ENCODE assay signal across 21 cellular contexts in the genomic region with DNA sequence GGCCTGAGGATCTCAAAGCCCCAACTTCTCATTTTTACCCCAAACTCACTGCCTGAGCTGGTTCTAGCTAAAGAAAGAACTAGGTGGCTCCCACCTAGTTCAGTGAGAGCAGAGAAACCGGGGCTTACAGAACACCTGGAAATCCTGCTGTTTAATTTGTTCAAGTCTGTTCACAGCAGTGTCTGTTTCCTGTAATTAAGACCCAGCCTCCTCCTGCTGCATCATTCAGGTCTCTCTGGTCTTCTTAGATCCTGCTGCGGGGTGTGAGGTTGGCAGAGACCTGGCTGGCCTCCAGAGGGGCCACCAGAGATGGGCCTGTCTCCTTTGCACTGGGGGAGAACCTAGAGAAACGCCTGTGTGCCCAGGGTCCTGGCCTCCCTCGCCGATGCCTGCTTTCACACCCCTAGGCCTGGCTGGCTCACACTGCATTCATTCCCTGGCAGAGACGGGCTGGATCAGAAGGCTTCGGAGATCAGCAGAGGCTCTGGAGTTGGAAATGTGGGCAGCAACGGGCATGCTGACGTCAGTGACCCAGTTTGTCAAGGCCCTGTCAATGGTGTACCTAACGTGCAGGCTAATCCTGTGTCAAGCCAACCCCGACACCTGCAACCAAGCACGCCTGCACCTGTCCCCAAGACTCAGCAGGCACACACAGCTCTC. TPM values are rescaled to one million over a fixed set of nuclear protein-coding genes. Genes with fewer than 3 reads are reported as not detected.
DNase-seq lines count a peak whose midpoint lies in the region; FAIRE-seq and TF ChIP-seq lines count a peak whose summit lies in the region.
"Had no signal": no experiment of that assay in that cellular context is flagged by ENCODE, and none has a peak within 500 bp of the region (broad histone marks: within the 10 kb centered on the region; RNA-seq: fewer than 3 reads in every experiment).

No MANE protein-coding gene starts in this region.

- no peaks in the 10 kb centered on the region for H3K4me1 ChIP-seq in small intestine (ENCODE audit: control insufficient read depth in 2 of 2, insufficient read depth in 1 of 2, low read depth in 1 of 2, low read length in 1 of 2)
- peaks cover 4% of the 10 kb centered on the region for H3K4me1 ChIP-seq in mesenchymal stem cell (ENCODE audit: control insufficient read depth, insufficient read depth, low read depth, low read length)
- H3K4me1 ChIP-seq: parathyroid adenoma had no signal

- no peak overlapping the region for H3K14ac ChIP-seq in mesenchymal stem cell (ENCODE audit: low read length in 2 of 2)

- H3K18ac ChIP-seq in mesenchymal stem cell (ENCODE audit: low read depth in 1 of 2, low read length in 2 of 2) = no peak overlapping the region

- no peak overlapping the region for H3K23ac ChIP-seq in mesenchymal stem cell (ENCODE audit: low read length in 2 of 2)

- H3K9me3 ChIP-seq in small intestine (ENCODE audit: control insufficient read depth, low read depth) (no peaks in the 10 kb centered on the region), mesenchymal stem cell (ENCODE audit: control insufficient read depth, low read length) (no peaks in the 10 kb centered on the region)
- H3K9me3 ChIP-seq: gastroesophageal sphincter had no signal

- no peak overlapping the region for H2BK15ac ChIP-seq in mesenchymal stem cell (ENCODE audit: low read depth, poor library complexity, severe bottlenecking)

- no peak overlapping the region for H4K91ac ChIP-seq in mesenchymal stem cell (ENCODE audit: low read length)

- no peak overlapping the region for H3K4me2 ChIP-seq in mesenchymal stem cell (ENCODE audit: low read length, poor library complexity, severe bottlenecking)

- H3K79me1 ChIP-seq in mesenchymal stem cell (replicated peaks; ENCODE audit: low read length, poor library complexity, severe bottlenecking) = no peaks in the 10 kb centered on the region

- peaks cover 51% of the 10 kb centered on the region for H3K36me3 Mint-ChIP-seq in nephron progenitor cell (ENCODE audit: low read depth)

- H3K4ac ChIP-seq in mesenchymal stem cell (ENCODE audit: low read depth in 1 of 2, low read length in 2 of 2) = no peak overlapping the region

- no peak overlapping the region for H2BK5ac ChIP-seq in mesenchymal stem cell (ENCODE audit: low read depth, low read length, poor library complexity, severe bottlenecking)

- no peak for FAIRE-seq in small intestine (lab: Jason Lieb, UNC)
- FAIRE-seq: K562 had no signal

- no peak overlapping the region for H3K4me3 Mint-ChIP-seq in nephron progenitor cell
- H3K4me3 Mint-ChIP-seq: HFFc6; T-helper 2 cell treated with Interferon-gamma antibody and Interleukin-4, amounts not matched to agents 5 μg/mL and 100 μg/mL, for 36 hours had no signal

- H2AFZ ChIP-seq in mesenchymal stem cell (ENCODE audit: low read depth, low read length) = no peak overlapping the region
- H2AFZ ChIP-seq: parathyroid adenoma had no signal

- peaks cover 28% of the 10 kb centered on the region for H3K4me1 Mint-ChIP-seq in nephron progenitor cell

- H2AK5ac ChIP-seq in mesenchymal stem cell (ENCODE audit: low read length, severe bottlenecking) = no peak overlapping the region

- H3K27ac Mint-ChIP-seq in nephron progenitor cell = peak overlapping the region; percentile 25
- H3K27ac Mint-ChIP-seq: HFFc6; T-helper 2 cell treated with Interferon-gamma antibody and Interleukin-4, amounts not matched to agents 5 μg/mL and 100 μg/mL, for 36 hours had no signal

- 63 to 76% (median 69%) methylated on average over 12 of the region's 12 CpGs for WGBS in small intestine, 3 donors
- WGBS in mesenchymal stem cell = 78% methylated on average over 11 of the region's 12 CpGs

- H2BK120ac ChIP-seq in mesenchymal stem cell (ENCODE audit: low read depth, low read length) = no peak overlapping the region

- H3K9ac ChIP-seq in mesenchymal stem cell (ENCODE audit: low read length) = no peak overlapping the region
- H3K9ac ChIP-seq: parathyroid adenoma had no signal

- no peak overlapping the region for H2BK12ac ChIP-seq in mesenchymal stem cell (ENCODE audit: low read length in 2 of 2)

- no peaks in the 10 kb centered on the region for H3K9me3 Mint-ChIP-seq in nephron progenitor cell
- H3K9me3 Mint-ChIP-seq: HFFc6; T-helper 2 cell treated with Interferon-gamma antibody and Interleukin-4, amounts not matched to agents 5 μg/mL and 100 μg/mL, for 36 hours had no signal

- H3K4me3 ChIP-seq in small intestine (ENCODE audit: low read depth in 1 of 2, low read length in 2 of 2) (no peak overlapping the region), mesenchymal stem cell (ENCODE audit: insufficient read depth in 1 of 2, low read depth in 1 of 2, low read length in 2 of 2) (no peak overlapping the region)
- H3K4me3 ChIP-seq: gastroesophageal sphincter, K562, skin epidermis had no signal

- peaks cover 3 to 4% of the 10 kb centered on the region in 2 donors for H3K27me3 ChIP-seq in small intestine (ENCODE audit: control insufficient read depth in 2 of 2, insufficient read depth in 2 of 2, low read length in 2 of 2)
- H3K27me3 ChIP-seq in mesenchymal stem cell (ENCODE audit: control insufficient read depth in 1 of 2, insufficient read depth in 1 of 2, low read length in 2 of 2) = peaks cover 64 to 91% of the 10 kb centered on the region in 2 experiments

- H3K27me3 Mint-ChIP-seq in nephron progenitor cell (ENCODE audit: low read depth, poor library complexity) = peaks cover 37% of the 10 kb centered on the region

- TF ChIP-seq CTCF in nephron progenitor cell (IDR thresholded peaks at IDR 0.05) = no peak

- no peaks in the 10 kb centered on the region for H3K36me3 ChIP-seq in small intestine (ENCODE audit: control insufficient read depth in 2 of 2, insufficient read depth in 2 of 2, low read length in 2 of 2)
- H3K36me3 ChIP-seq in mesenchymal stem cell (ENCODE audit: control insufficient read depth in 1 of 2, insufficient read depth in 2 of 2, low read depth in 1 of 2, low read length in 2 of 2) = no peaks in the 10 kb centered on the region
- H3K36me3 ChIP-seq: gastroesophageal sphincter had no signal

- DNase-seq in DMS153 (lab: John Stamatoyannopoulos, UW) (peak; percentile 1), DMS153 treated with DMSO at 0.1 percent for 48 hours (lab: John Stamatoyannopoulos, UW; ENCODE audit: unreplicated experiment) (no peak), NCI-H1417 treated with DMSO at 0.1 percent for 48 hours (lab: John Stamatoyannopoulos, UW) (peak; percentile 61), NCI-H774 (lab: John Stamatoyannopoulos, UW) (peak; percentile 74), nephron progenitor cell (no peak), small intestine (no peak), mesenchymal stem cell (no peak), T-helper 2 cell (no peak)
- DNase-seq: activated CD4-positive, alpha-beta T cell treated with anti-CD3 and anti-CD28 coated beads for 1 hour; aorta; HFFc6; left ventricle myocardium superior; NCI-H1694 treated with DMSO at 0.1 percent for 48 hours; Right ventricle myocardium superior had no signal

- no peak overlapping the region for H3K27ac ChIP-seq in small intestine (ENCODE audit: low read depth in 1 of 2, low read length in 1 of 2)
- H3K27ac ChIP-seq in mesenchymal stem cell (ENCODE audit: low read length, poor library complexity, severe bottlenecking) = no peak overlapping the region
- H3K27ac ChIP-seq: 22Rv1, gastroesophageal sphincter, parathyroid adenoma had no signal

- H4K8ac ChIP-seq in mesenchymal stem cell (ENCODE audit: low read length) = no peak overlapping the region

RNA-seq across cellular contexts. Expression of a gene that starts 5.0 kb away (rescaled TPM):
- 1 to 10 TPM in 1 of 3 donors, not detected in 2; 7.3 TPM for polyA plus RNA-seq in small intestine
- polyA plus RNA-seq in mesenchymal stem cell (2013, experiment 1 of 2) = 0.06 TPM
- polyA plus RNA-seq in mesenchymal stem cell (2013, experiment 2 of 2) = not detected
- polyA plus RNA-seq: aorta, BJ had no signal

RNA-seq across cellular contexts. Expression of a gene that starts 15.3 kb away (rescaled TPM):
- polyA plus RNA-seq in small intestine = 1 to 10 TPM in 1 of 3 donors, not detected in 2; 1.4 TPM
- polyA plus RNA-seq in mesenchymal stem cell (2013, experiment 1 of 2) = 0.01 TPM
- polyA plus RNA-seq in mesenchymal stem cell (2013, experiment 2 of 2) = 0.03 TPM
- polyA plus RNA-seq: aorta, BJ had no signal

Comparison
In these comparisons a context has a peak if more than half of its experiments do, and no peak if none do; other contexts are left out.
1. DNase-seq: peak in DMS153 (single experiment), NCI-H1417 treated with DMSO at 0.1 percent for 48 hours (single experiment) and NCI-H774 (single experiment); none in DMS153 treated with DMSO at 0.1 percent for 48 hours (single experiment), nephron progenitor cell (single experiment), small intestine (single experiment), mesenchymal stem cell (single experiment) and T-helper 2 cell (0 of 5).